ENCODE assay signal across 8 cellular contexts in genomic region chr19:55340784-55341147, GRCh38. TPM values are rescaled to one million over a fixed set of nuclear protein-coding genes. Genes with fewer than 3 reads are reported as not detected.
DNase-seq lines count a peak whose midpoint lies in the region; ATAC-seq and TF ChIP-seq lines count a peak whose summit lies in the region.

No MANE protein-coding gene starts in this region.

- H3K27me3 ChIP-seq in osteoblast (ENCODE audit: insufficient read depth, low read length), result peaks cover 12% of the 10 kb centered on the region

- H3K36me3 ChIP-seq in OCI-LY7 (ENCODE audit: insufficient read depth, low read length), result no peaks in the 10 kb centered on the region
- H3K36me3 ChIP-seq in osteoblast (ENCODE audit: insufficient read depth, low read length), result peaks cover 4% of the 10 kb centered on the region

- peak overlapping the region; percentile 75 to 94 for H3K4me3 Mint-ChIP-seq in effector memory CD8-positive, alpha-beta T cell

- CTCF ChIA-PET in OCI-LY7 (lab: Charles Lee; ENCODE audit: unreplicated experiment), result no interaction called here

- H3K79me2 ChIP-seq in OCI-LY7 (ENCODE audit: insufficient read depth, low read depth, low read length) (no peaks in the 10 kb centered on the region), osteoblast (ENCODE audit: insufficient read depth, low read length) (peaks cover 9% of the 10 kb centered on the region)

- H3K27ac Mint-ChIP-seq in effector memory CD8-positive, alpha-beta T cell, result peak overlapping the region; percentile 99 to 100

- POLR2A ChIA-PET in OCI-LY7 (lab: Charles Lee), result interaction anchor here (0.6 kb wide), 1 partner anchor 13 kb away, joined by 5 read pairs; no protein-coding TSS in a partner anchor

- H3K4me1 Mint-ChIP-seq in effector memory CD8-positive, alpha-beta T cell (ENCODE audit: low read depth in 2 of 2), result peaks cover 16 to 25% of the 10 kb centered on the region in 2 donors

- no peaks in the 10 kb centered on the region for H4K20me1 ChIP-seq in OCI-LY7 (ENCODE audit: insufficient read depth, low read length)
- H4K20me1 ChIP-seq in osteoblast (ENCODE audit: insufficient read depth, low read length), result peaks cover 8% of the 10 kb centered on the region

- no peak overlapping the region for H3K27ac ChIP-seq in OCI-LY7 (ENCODE audit: low read depth, low read length, poor library complexity, severe bottlenecking)
- H3K27ac ChIP-seq in osteoblast (ENCODE audit: low read depth, low read length), result peak overlapping the region; percentile 75

- no TSS peak for BruUV-seq in OCI-LY7 (replicated peaks; lab: Mats Ljungman, UMichigan)

- peak overlapping the region; percentile 99 for H3K4me2 ChIP-seq in OCI-LY7 (ENCODE audit: low read length)
- peak overlapping the region; percentile 83 for H3K4me2 ChIP-seq in osteoblast (ENCODE audit: insufficient read depth, low read length)

- peak; percentile 45 for DNase-seq in activated CD4-positive, alpha-beta T cell treated with anti-CD3 and anti-CD28 coated beads for 48 hours
- DNase-seq in activated CD4-positive, alpha-beta T cell treated with anti-CD3 and anti-CD28 coated beads for 4 hours, result no peak
- no peak for DNase-seq in OCI-LY7 (ENCODE audit: low spot score)
- no peak for DNase-seq in effector memory CD8-positive, alpha-beta T cell
- peak; percentile 90 for DNase-seq in osteoblast (ENCODE audit: insufficient read length, low spot score, missing footprints)

- H2AFZ ChIP-seq in OCI-LY7 (ENCODE audit: low read length) (no peak overlapping the region), osteoblast (ENCODE audit: low read length) (no peak overlapping the region)

- no peak for ATAC-seq in effector memory CD8-positive, alpha-beta T cell (replicated peaks)
- ATAC-seq in HG02798 (IDR thresholded peaks at IDR 0.05; ENCODE audit: poor library complexity, unreplicated experiment) (no peak), HG03108 (IDR thresholded peaks at IDR 0.05; ENCODE audit: unreplicated experiment) (no peak), GM18868 (IDR thresholded peaks at IDR 0.05; ENCODE audit: unreplicated experiment) (no peak)

- H3K36me3 Mint-ChIP-seq in effector memory CD8-positive, alpha-beta T cell (ENCODE audit: insufficient read depth), result peaks cover 59% of the 10 kb centered on the region

- intact Hi-C loops in OCI-LY7 (cut with micrococcal nuclease; ENCODE audit: unreplicated experiment), result loop anchor here (1.0 kb wide), 1 partner anchor 81 kb away; the partner anchor contains the start of gene PPP6R1

- peak; percentile 67 for TF ChIP-seq CTCF in OCI-LY7 (conservative IDR thresholded peaks at IDR 0.05; ENCODE audit: low read length)
- no peak for TF ChIP-seq CTCF in osteoblast (IDR thresholded peaks at IDR 0.05; ENCODE audit: extremely low read depth, low read depth, low read length)

- peaks cover 7 to 18% of the 10 kb centered on the region in 2 donors for H3K27me3 Mint-ChIP-seq in effector memory CD8-positive, alpha-beta T cell

- H3K9me2 ChIP-seq in OCI-LY7 (ENCODE audit: insufficient read depth, low read length), result no peaks in the 10 kb centered on the region

- H3K9me3 ChIP-seq in OCI-LY7 (ENCODE audit: low read length), result no peaks in the 10 kb centered on the region
- no peaks in the 10 kb centered on the region for H3K9me3 ChIP-seq in osteoblast (ENCODE audit: low read depth, low read length)

- H3K4me3 ChIP-seq in OCI-LY7 (ENCODE audit: low read depth, low read length, poor library complexity, severe bottlenecking), result peak overlapping the region; percentile 89
- H3K4me3 ChIP-seq in osteoblast (ENCODE audit: insufficient read depth, low read length), result peak overlapping the region; percentile 80

- H3K9me3 Mint-ChIP-seq in effector memory CD8-positive, alpha-beta T cell, result no peaks in the 10 kb centered on the region

- H3K4me1 ChIP-seq in OCI-LY7 (ENCODE audit: insufficient read depth, low read length, poor library complexity, severe bottlenecking), result peaks cover 28% of the 10 kb centered on the region
- peaks cover 15% of the 10 kb centered on the region for H3K4me1 ChIP-seq in osteoblast (ENCODE audit: insufficient read depth, low read length)

RNA-seq across cellular contexts. Expression of gene KMT5C, which starts 1.1 kb away (rescaled TPM):
- 21.2 and 22.8 TPM in 2 replicates for total RNA-seq in OCI-LY7 (2014; rRNA removed; shearing (Covaris generic))
- total RNA-seq in OCI-LY7 (2022) (36.1 and 43.4 TPM in 2 replicates), osteoblast (9.7 and 10.9 TPM in 2 replicates)

RNA-seq across cellular contexts. Expression of gene COX6B2, which starts 13.8 kb away (rescaled TPM):
- total RNA-seq in OCI-LY7 (2014; rRNA removed; shearing (Covaris generic)), result not detected in 2 replicates
- total RNA-seq in OCI-LY7 (2022) (not detected in 2 replicates), osteoblast (not detected in 2 replicates)

RNA-seq across cellular contexts. Expression of gene TMEM150B, which starts 15.6 kb away (rescaled TPM):
- not detected in 2 replicates for total RNA-seq in OCI-LY7 (2014; rRNA removed; shearing (Covaris generic))
- total RNA-seq in OCI-LY7 (2022) (not detected in 2 replicates), osteoblast (under 0.01 and 0.29 TPM in 2 replicates)

RNA-seq across cellular contexts. Expression of gene GARIN5B, which starts 22.3 kb away (rescaled TPM):
- total RNA-seq in OCI-LY7 (2014; rRNA removed; shearing (Covaris generic)), result not detected in 2 replicates
- total RNA-seq in OCI-LY7 (2022) (not detected in 2 replicates), osteoblast (not detected in 2 replicates)

RNA-seq across cellular contexts. Expression of gene IL11, which starts 29.5 kb away (rescaled TPM):
- total RNA-seq in OCI-LY7 (2014; rRNA removed; shearing (Covaris generic)), result 0.32 TPM in 1 of 2 replicates, not detected in the other
- total RNA-seq in OCI-LY7 (2022) (0.46 and 0.55 TPM in 2 replicates), osteoblast (0.36 and 1.2 TPM in 2 replicates)

Comparison
In these comparisons a context has a peak if more than half of its experiments do, and no peak if none do; other contexts are left out.
1. DNase-seq: peak in activated CD4-positive, alpha-beta T cell treated with anti-CD3 and anti-CD28 coated beads for 48 hours (single experiment) and osteoblast (single experiment); none in activated CD4-positive, alpha-beta T cell treated with anti-CD3 and anti-CD28 coated beads for 4 hours (0 of 2), OCI-LY7 (single experiment) and effector memory CD8-positive, alpha-beta T cell (0 of 3).